In the genomic region with DNA sequence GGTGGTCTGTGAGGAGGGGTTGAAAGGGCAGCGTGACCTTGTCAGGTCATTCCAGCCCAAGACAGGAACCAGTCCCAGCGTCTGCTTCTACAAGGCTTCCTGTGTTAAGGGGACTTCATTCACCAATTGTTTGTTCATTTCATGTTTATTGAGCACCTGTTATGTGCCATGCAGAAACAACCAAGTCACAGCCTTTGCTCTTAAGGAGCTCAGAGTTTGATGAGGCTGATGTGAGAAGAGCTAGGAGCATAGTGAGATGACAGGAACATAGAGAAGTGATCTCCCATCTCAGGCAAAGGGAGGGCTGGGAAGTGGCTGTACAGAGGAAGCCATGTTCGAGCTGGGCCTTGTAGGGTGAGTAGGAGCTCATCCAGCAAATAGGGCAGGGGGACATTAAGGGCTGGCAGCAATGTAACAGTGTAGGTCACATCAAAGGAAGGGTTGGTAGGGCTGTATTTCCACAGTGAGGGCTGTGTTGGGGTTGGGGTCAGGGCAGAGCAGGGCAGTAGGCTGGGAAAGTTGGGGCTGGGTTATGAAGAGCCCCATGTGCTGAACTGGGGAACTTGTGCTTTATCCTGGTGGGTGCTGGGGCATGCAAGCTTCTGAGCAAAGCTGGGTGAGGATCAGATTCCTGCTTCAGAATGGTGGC, we compare ENCODE assay signal across 21 cellular contexts.
DNase-seq lines count a peak whose midpoint lies in the region; ATAC-seq and TF ChIP-seq lines count a peak whose summit lies in the region.
"Had no signal": no experiment of that assay in that cellular context is flagged by ENCODE, and none has a peak within 500 bp of the region (broad histone marks: within the 10 kb centered on the region; RNA-seq: fewer than 3 reads in every experiment).

No MANE protein-coding gene starts in this region.

- H2BK120ac ChIP-seq in H9 (ENCODE audit: low read depth, low read length, poor library complexity, severe bottlenecking): no peak overlapping the region

- H2BK5ac ChIP-seq in H9 (ENCODE audit: insufficient read length, low read length): no peak overlapping the region

- in situ Hi-C loops in gastrocnemius medialis (cut with MboI; ENCODE audit: low sequenced_read_pairs in 4 of 4): no loop called here

- H3K27ac ChIP-seq in CD4-positive, alpha-beta T cell (ENCODE audit: low read depth, low read length): no peak overlapping the region
- peak overlapping the region; percentile 0 for H3K27ac ChIP-seq in H9 (ENCODE audit: insufficient read length, low read depth, low read length)
- no peak overlapping the region for H3K27ac ChIP-seq in endodermal cell (ENCODE audit: low read depth, low read length)
- H3K27ac ChIP-seq in gastrocnemius medialis: no peak overlapping the region
- H3K27ac ChIP-seq: heart left ventricle, Peyer's patch, tibial artery had no signal

- H3K23me2 ChIP-seq in H9 (ENCODE audit: insufficient read length, low read depth, low read length, poor library complexity, severe bottlenecking): peaks cover 18% of the 10 kb centered on the region

- no peak overlapping the region for H4K8ac ChIP-seq in H9 (replicated peaks; ENCODE audit: insufficient read length, low read depth, low read length)

- intact Hi-C loops in CD4-positive, alpha-beta T cell (cut with DNase I, micrococcal nuclease): no loop called here
- intact Hi-C loops in gastrocnemius medialis (cut with DNase I; ENCODE audit: low total_unique reads): no loop called here

- no peak overlapping the region for H3K56ac ChIP-seq in H9 (ENCODE audit: insufficient read length, low read depth, low read length)

- no peak for DNase-seq in CD4-positive, alpha-beta T cell
- DNase-seq in H9: no peak
- DNase-seq in endodermal cell: peak; percentile 56
- no peak for DNase-seq in gastrocnemius medialis
- DNase-seq in HuH-7.5 (ENCODE audit: low spot score): no peak
- DNase-seq in DMS79 treated with DMSO at 0.1 percent for 48 hours (lab: John Stamatoyannopoulos, UW): no peak
- no peak for DNase-seq in dermis blood vessel endothelial cell
- DNase-seq: activated T-cell treated with anti-CD3 and anti-CD28 coated beads, Interleukin-2, amount 50 U/mL, for 48 hours; DMS53; effector memory CD8-positive, alpha-beta T cell; heart left ventricle; left ventricle myocardium superior; NCI-H1105; NCI-H2081 treated with DMSO at 0.1 percent for 48 hours; Peyer's patch; stimulated activated CD4-positive, alpha-beta T cell treated with anti-CD3 and anti-CD28 coated beads, Interleukin-2, amount 100 ng/mL, for 24 hours; stimulated activated naive CD4-positive, alpha-beta T cell treated with Interleukin-2 at 50 U/mL for 16 hours; tibial artery had no signal

- TF ChIP-seq CTCF in CD4-positive, alpha-beta T cell (IDR thresholded peaks at IDR 0.05): no peak
- no peak for TF ChIP-seq CTCF in H9 (conservative IDR thresholded peaks at IDR 0.05)
- TF ChIP-seq CTCF in endodermal cell (conservative IDR thresholded peaks at IDR 0.05): no peak
- TF ChIP-seq CTCF in nephron (IDR thresholded peaks at IDR 0.05; ENCODE audit: unreplicated experiment in 3 of 3): no peak
- no peak for TF ChIP-seq CTCF in gastrocnemius medialis (IDR thresholded peaks at IDR 0.05 in 4 of 5, conservative IDR thresholded peaks at IDR 0.05 in 1 of 5)

- H3K4me2 ChIP-seq in H9 (ENCODE audit: insufficient read depth, insufficient read length, low read length): no peak overlapping the region

- peak overlapping the region; percentile 32 for H3K4me3 Mint-ChIP-seq in CD4-positive, alpha-beta T cell
- H3K4me3 Mint-ChIP-seq in H9 (peak overlapping the region in 1 of 2 experiments; percentile 27; a peak in 1 of 5 replicates), endodermal cell (no peak overlapping the region), nephron (peak overlapping the region; percentile 46 to 55 (median 50))

- no peak for ATAC-seq in CD4-positive, alpha-beta T cell (ENCODE audit: poor library complexity)
- ATAC-seq in gastrocnemius medialis: no peak
- ATAC-seq: activated CD4-positive, CD25-positive, alpha-beta regulatory T cell treated with anti-CD3 and anti-CD28 coated beads, Interleukin-2, amount 50 U/mL, for 24 hours; activated naive CD4-positive, alpha-beta T cell treated with anti-CD3 and anti-CD28 coated beads, Interleukin-2, amount 50 U/mL, for 72 hours; effector memory CD8-positive, alpha-beta T cell had no signal

- CTCF ChIA-PET in CD4-positive, alpha-beta T cell (lab: Charles Lee): no interaction called here

- H3K36me3 ChIP-seq in endodermal cell (ENCODE audit: control insufficient read depth, insufficient read depth, low read length) (no peaks in the 10 kb centered on the region), gastrocnemius medialis (peaks cover 0 to 26% of the 10 kb centered on the region in 2 donors)
- H3K36me3 ChIP-seq: Peyer's patch had no signal

- H3K14ac ChIP-seq in H9 (ENCODE audit: insufficient read depth, low read length): no peak overlapping the region; the same call in 1 of the 2 replicates

- H2AK5ac ChIP-seq in H9 (ENCODE audit: insufficient read length, low read length): no peak overlapping the region

- H3K27ac Mint-ChIP-seq in CD4-positive, alpha-beta T cell: no peak overlapping the region
- H3K27ac Mint-ChIP-seq in H9 (peak overlapping the region in 1 of 3 experiments; percentile 25; a peak in 2 of 7 replicates), endodermal cell (no peak overlapping the region), nephron (no peak overlapping the region)
- H3K27ac Mint-ChIP-seq: effector memory CD8-positive, alpha-beta T cell had no signal

- no peak overlapping the region for H4K5ac ChIP-seq in H9 (ENCODE audit: insufficient read length, low read depth, low read length)

- H3K4me3 ChIP-seq in endodermal cell (ENCODE audit: low read length): no peak overlapping the region
- H3K4me3 ChIP-seq in gastrocnemius medialis: no peak overlapping the region
- H3K4me3 ChIP-seq: heart left ventricle, Peyer's patch, tibial artery had no signal

- peaks cover under 1% of the 10 kb centered on the region for H4K20me1 ChIP-seq in H9 (ENCODE audit: control insufficient read depth, insufficient read depth, insufficient read length)

- TF ChIP-seq POLR2A in gastrocnemius medialis (IDR thresholded peaks at IDR 0.05): no peak

- H3K4ac ChIP-seq in H9 (ENCODE audit: low read depth, low read length): no peak overlapping the region

- no peak overlapping the region for H3K9ac ChIP-seq in H9 (ENCODE audit: extremely low read depth, insufficient read length, low read length)
- no peak overlapping the region for H3K9ac ChIP-seq in endodermal cell (ENCODE audit: extremely low read depth, low read length, poor library complexity, severe bottlenecking)

- no peak overlapping the region for H3K23ac ChIP-seq in H9 (ENCODE audit: insufficient read length, low read depth, low read length)

- no peak overlapping the region for H3K18ac ChIP-seq in H9 (ENCODE audit: insufficient read length, low read depth, low read length)

- H3K9me3 Mint-ChIP-seq in CD4-positive, alpha-beta T cell: no peaks in the 10 kb centered on the region
- no peaks in the 10 kb centered on the region for H3K9me3 Mint-ChIP-seq in H9
- no peaks in the 10 kb centered on the region for H3K9me3 Mint-ChIP-seq in endodermal cell
- no peaks in the 10 kb centered on the region for H3K9me3 Mint-ChIP-seq in nephron
- H3K9me3 Mint-ChIP-seq: activated naive CD4-positive, alpha-beta T cell treated with anti-CD3 and anti-CD28 coated beads, Interleukin-2, amount 50 U/mL, for 72 hours; effector memory CD8-positive, alpha-beta T cell had no signal

- H4K91ac ChIP-seq in H9 (ENCODE audit: insufficient read length, low read depth, low read length): no peak overlapping the region

- WGBS in H9 (ENCODE audit: extremely low coverage, insufficient read length, low lambda C conversion rate): no CpG with 5 or more reads among the region's 3 CpGs
- 85 to 89% methylated on average over 3 of the region's 3 CpGs for WGBS in endodermal cell (ENCODE audit: insufficient coverage in 1 of 2, insufficient read length in 1 of 2), 2 experiments

- H2BK15ac ChIP-seq in H9 (ENCODE audit: low read depth, low read length): no peak overlapping the region

- H3K27me3 ChIP-seq in CD4-positive, alpha-beta T cell (ENCODE audit: control insufficient read depth, insufficient read depth, low read length): peaks cover 26% of the 10 kb centered on the region
- H3K27me3 ChIP-seq in H9 (ENCODE audit: insufficient read depth, low read length): no peaks in the 10 kb centered on the region; the same call in 1 of the 2 replicates
- peaks cover 35% of the 10 kb centered on the region for H3K27me3 ChIP-seq in endodermal cell (ENCODE audit: control insufficient read depth, insufficient read depth, low read length, poor library complexity, severe bottlenecking)
- H3K27me3 ChIP-seq in gastrocnemius medialis: peaks cover 0 to 11% (median 0%) of the 10 kb centered on the region in 3 donors
- H3K27me3 ChIP-seq: tibial artery had no signal

- H2BK12ac ChIP-seq in H9 (ENCODE audit: insufficient read length, low read depth, low read length): no peak overlapping the region

- H3K36me3 Mint-ChIP-seq in CD4-positive, alpha-beta T cell (ENCODE audit: low read depth): no peaks in the 10 kb centered on the region
- peaks cover 1 to 37% (median 3%) of the 10 kb centered on the region in 3 experiments for H3K36me3 Mint-ChIP-seq in H9 (ENCODE audit: insufficient read depth in 1 of 3, low read depth in 3 of 3)
- H3K36me3 Mint-ChIP-seq in endodermal cell (ENCODE audit: low read depth): peaks cover under 1% of the 10 kb centered on the region
- peaks cover 9% of the 10 kb centered on the region for H3K36me3 Mint-ChIP-seq in nephron (ENCODE audit: low read depth)

- no peak overlapping the region for H2BK20ac ChIP-seq in H9 (ENCODE audit: low read depth, low read length, poor library complexity, severe bottlenecking)

- H3K4me1 ChIP-seq in H9 (ENCODE audit: insufficient read depth, low read length) (peaks cover 8% of the 10 kb centered on the region; the same call in 1 of the 2 replicates), endodermal cell (ENCODE audit: control insufficient read depth, insufficient read depth, low read length) (no peaks in the 10 kb centered on the region), gastrocnemius medialis (no peaks in the 10 kb centered on the region)

- H3K79me1 ChIP-seq in H9 (ENCODE audit: insufficient read depth, low read depth, low read length, poor library complexity, severe bottlenecking): no peaks in the 10 kb centered on the region

- peaks cover 5% of the 10 kb centered on the region for H3K4me1 Mint-ChIP-seq in CD4-positive, alpha-beta T cell (ENCODE audit: low read depth)
- H3K4me1 Mint-ChIP-seq in H9 (peaks cover 35 to 47% of the 10 kb centered on the region in 2 experiments), endodermal cell (peaks cover 14% of the 10 kb centered on the region), nephron (peaks cover 34% of the 10 kb centered on the region)

- H3T11ph ChIP-seq in H9 (ENCODE audit: low read length): no peak overlapping the region

- H3K27me3 Mint-ChIP-seq in CD4-positive, alpha-beta T cell: peaks cover 45% of the 10 kb centered on the region
- peaks cover 28% of the 10 kb centered on the region for H3K27me3 Mint-ChIP-seq in H9 (ENCODE audit: low read depth)
- peaks cover 43% of the 10 kb centered on the region for H3K27me3 Mint-ChIP-seq in endodermal cell (ENCODE audit: insufficient read depth)
- peaks cover 45% of the 10 kb centered on the region for H3K27me3 Mint-ChIP-seq in nephron (ENCODE audit: low read depth)

- H3K9me3 ChIP-seq in CD4-positive, alpha-beta T cell (ENCODE audit: control insufficient read depth, low read length): no peaks in the 10 kb centered on the region
- H3K9me3 ChIP-seq in H9 (ENCODE audit: control insufficient read depth, low read depth, low read length) (no peaks in the 10 kb centered on the region), endodermal cell (ENCODE audit: control insufficient read depth, low read length) (no peaks in the 10 kb centered on the region), gastrocnemius medialis (no peaks in the 10 kb centered on the region)
- H3K9me3 ChIP-seq: heart left ventricle, Peyer's patch, tibial artery had no signal

- H2AFZ ChIP-seq in H9 (ENCODE audit: low read length): no peak overlapping the region

- H3K79me2 ChIP-seq in H9 (ENCODE audit: insufficient read depth, low read length): no peaks in the 10 kb centered on the region

- POLR2A ChIA-PET in CD4-positive, alpha-beta T cell (lab: Charles Lee): no interaction called here
